In the genomic region with DNA sequence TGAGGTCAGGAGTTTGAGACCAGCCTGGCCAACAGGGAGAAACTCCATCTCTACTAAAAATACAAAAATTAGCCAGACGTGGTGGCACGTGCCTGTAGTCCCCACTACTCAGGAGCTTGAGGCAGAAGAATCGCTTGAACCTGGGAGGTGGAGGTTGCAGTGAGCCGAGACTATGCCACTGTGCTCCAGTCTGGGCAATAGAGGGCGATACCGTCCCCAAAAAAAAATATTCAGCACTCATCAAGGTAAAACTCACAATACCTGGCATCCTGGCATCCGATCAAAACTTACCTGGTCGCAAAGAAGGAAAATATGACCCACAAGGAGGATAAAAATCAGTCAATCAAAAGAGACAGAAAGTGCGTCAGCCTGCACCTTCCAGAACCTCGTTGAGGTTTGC, we compare ENCODE assay signal across 7 cellular contexts. TPM values are rescaled to one million over a fixed set of nuclear protein-coding genes. Genes with fewer than 3 reads are reported as not detected.
DNase-seq lines count a peak whose midpoint lies in the region; ATAC-seq, FAIRE-seq and TF ChIP-seq lines count a peak whose summit lies in the region.
"Not testable (repeated sequence)": the region's sequence is repeated elsewhere in the genome, so short reads cannot be mapped to it uniquely, and the experiment has no call there.

No MANE protein-coding gene starts in this region.

- POLR2A ChIA-PET in PC-3 (lab: Charles Lee; ENCODE audit: unreplicated experiment), result not testable (repeated sequence)
- POLR2A ChIA-PET in H1 (lab: Charles Lee; ENCODE audit: partially characterized antibody), result interaction anchor here (1.2 to 10.9 kb wide), 3 partner anchors 17 to 24 kb away, joined by 4 to 105 read pairs (median 5); partner anchors contain the start of gene NPM1

- not testable (repeated sequence) for H4K8ac ChIP-seq in H1 (ENCODE audit: extremely low read depth, insufficient read depth, low read length)

- H3K9ac ChIP-seq in PC-3 (ENCODE audit: low read length); H1 (replicated peaks in 1 of 4; ENCODE audit: extremely low read depth in 1 of 4, low read depth in 3 of 4, low read length in 3 of 4); kidney (ENCODE audit: low read length in 2 of 2): not testable (repeated sequence)

- not testable (repeated sequence) for H2BK20ac ChIP-seq in H1 (ENCODE audit: low read length)

- FAIRE-seq in H1 (lab: Jason Lieb, UNC), result peak; percentile 32
- FAIRE-seq in kidney (lab: Jason Lieb, UNC), result not testable (repeated sequence)

- H3K9me3 ChIP-seq in DOHH2 (ENCODE audit: control insufficient read depth, insufficient read depth, low read length); PC-3 (ENCODE audit: low read length); H1 (ENCODE audit: insufficient read depth in 2 of 2, low read depth in 1 of 2, low read length in 1 of 2); kidney (ENCODE audit: control insufficient read depth in 1 of 2, low read length in 2 of 2): not testable (repeated sequence)

- not testable (repeated sequence) for H4K20me1 ChIP-seq in DOHH2 (ENCODE audit: control insufficient read depth, insufficient read depth, low read depth, low read length); PC-3 (ENCODE audit: low read length); H1 (replicated peaks in 1 of 2; ENCODE audit: control insufficient read depth in 1 of 2, insufficient read depth in 2 of 2, low read length in 2 of 2)

- H2BK15ac ChIP-seq in H1 (ENCODE audit: low read length), result not testable (repeated sequence)

- DNase-seq in H7 (peak; percentile 35), NAMALWA (ENCODE audit: low spot score) (peak; percentile 19), PC-3 (peak; percentile 30), H1 (ENCODE audit: low read depth in 1 of 2, low spot score in 2 of 2) (peak in 1 of 2 experiments; percentile 50), kidney (peak; percentile 2)
- peak; percentile 8 for DNase-seq in activated T-cell treated with anti-CD3 and anti-CD28 coated beads, Interleukin-2, amount 50 U/mL, for 24 hours

- H3K9me3 Mint-ChIP-seq in activated T-cell treated with anti-CD3 and anti-CD28 coated beads, Interleukin-2, amount 50 U/mL, for 24 hours, result not testable (repeated sequence)

- not testable (repeated sequence) for H3K27ac ChIP-seq in DOHH2 (ENCODE audit: low read depth, low read length); PC-3 (ENCODE audit: low read length); H1 (ENCODE audit: low read depth, low read length); kidney (ENCODE audit: low read depth in 2 of 2, low read length in 2 of 2)

- H3K9me2 ChIP-seq in DOHH2 (replicated peaks; ENCODE audit: control insufficient read depth, low read length); PC-3 (replicated peaks; ENCODE audit: low read length): not testable (repeated sequence)

- peaks cover 12% of the 10 kb centered on the region for H3K27me3 Mint-ChIP-seq in activated T-cell treated with anti-CD3 and anti-CD28 coated beads, Interleukin-2, amount 50 U/mL, for 24 hours

- H3K23ac ChIP-seq in H1 (ENCODE audit: insufficient read length), result not testable (repeated sequence)

- ATAC-seq in PC-3, result peak; percentile 27; the same call in 1 of the 2 replicates

- H3K27me3 ChIP-seq in DOHH2 (ENCODE audit: control insufficient read depth, low read length); H7 (ENCODE audit: control insufficient read depth, insufficient read depth, low read length); PC-3 (ENCODE audit: low read length); H1 (replicated peaks in 1 of 4; ENCODE audit: control insufficient read depth in 3 of 4, extremely low read depth in 1 of 4, insufficient read depth in 3 of 4, low read length in 3 of 4): not testable (repeated sequence)

- not testable (repeated sequence) for H3K4me2 ChIP-seq in DOHH2 (ENCODE audit: low read length); PC-3 (ENCODE audit: low read length); H1 (ENCODE audit: insufficient read depth in 1 of 2, low read depth in 2 of 2, low read length in 2 of 2)

- H3K36me3 ChIP-seq in DOHH2 (ENCODE audit: control insufficient read depth, low read length); H7 (replicated peaks; ENCODE audit: control insufficient read depth, insufficient read depth, low read length); PC-3 (ENCODE audit: low read depth, low read length); H1 (ENCODE audit: control insufficient read depth in 2 of 4, insufficient read depth in 4 of 4, low read length in 3 of 4); kidney (ENCODE audit: control insufficient read depth in 1 of 2, insufficient read depth in 2 of 2, low read length in 2 of 2): not testable (repeated sequence)

- H3K14ac ChIP-seq in H1 (ENCODE audit: insufficient read length), result not testable (repeated sequence)

- H4K5ac ChIP-seq in H1 (ENCODE audit: insufficient read length, low read depth, low read length), result not testable (repeated sequence)

- H2BK5ac ChIP-seq in H1 (ENCODE audit: low read depth, low read length), result not testable (repeated sequence)

- BruUV-seq in PC-3 (replicated peaks; lab: Mats Ljungman, UMichigan), result not testable (repeated sequence)

- intact Hi-C loops in PC-3 (cut with micrococcal nuclease); kidney (cut with DNase I): not testable (repeated sequence)

- H4K91ac ChIP-seq in H1 (replicated peaks; ENCODE audit: insufficient read length, low read length), result not testable (repeated sequence)

- not testable (repeated sequence) for H3K4me3 Mint-ChIP-seq in activated T-cell treated with anti-CD3 and anti-CD28 coated beads, Interleukin-2, amount 50 U/mL, for 24 hours

- H2AFZ ChIP-seq in PC-3 (ENCODE audit: low read length) (peak overlapping the region; percentile 15), H1 (ENCODE audit: low read length) (peak overlapping the region; percentile 67)

- peak; percentile 28 for TF ChIP-seq CTCF in DOHH2 (IDR thresholded peaks at IDR 0.05; ENCODE audit: low read depth, low read length, poor library complexity, severe bottlenecking)
- TF ChIP-seq CTCF in PC-3 (conservative IDR thresholded peaks at IDR 0.05; ENCODE audit: low read depth, low read length), result peak; percentile 48
- peak; percentile 43 to 52 (median 52) for TF ChIP-seq CTCF in H1 (IDR thresholded peaks at IDR 0.05; ENCODE audit: control extremely low read depth in 1 of 3, insufficient read depth in 1 of 3, low read depth in 1 of 3, low read length in 3 of 3)
- not testable (repeated sequence) for TF ChIP-seq CTCF in kidney (IDR thresholded peaks at IDR 0.05; ENCODE audit: borderline replicate concordance, extremely low read depth, insufficient read depth)

- H3F3A ChIP-seq in DOHH2 (ENCODE audit: control insufficient read depth, insufficient read depth); PC-3 (ENCODE audit: low read length, unreplicated experiment): not testable (repeated sequence)

- peak; percentile 26 to 39; a peak in 3 of 4 replicates for TF ChIP-seq RAD21 in H1 (IDR thresholded peaks at IDR 0.05 in 1 of 2, conservative IDR thresholded peaks at IDR 0.05 in 1 of 2; ENCODE audit: low read depth in 2 of 2, low read length in 2 of 2)

- CTCF ChIA-PET in PC-3 (lab: Charles Lee), result not testable (repeated sequence)
- CTCF ChIA-PET in H1 (lab: Charles Lee; ENCODE audit: partially characterized antibody), result interaction anchor here (0.7 to 2.7 kb wide), 8 partner anchors 8 to 55 kb away, joined by 3 to 10 read pairs (median 3); no protein-coding TSS in a partner anchor

- H3K18ac ChIP-seq in H1 (ENCODE audit: extremely low read depth, low read length), result not testable (repeated sequence)

- H2BK120ac ChIP-seq in H1 (replicated peaks; ENCODE audit: low read depth, low read length), result not testable (repeated sequence)

- H3K56ac ChIP-seq in H1 (replicated peaks; ENCODE audit: insufficient read length, low read depth, low read length), result not testable (repeated sequence)

- not testable (repeated sequence) for H3K79me2 ChIP-seq in DOHH2 (ENCODE audit: control insufficient read depth, low read length); PC-3 (ENCODE audit: low read length); H1 (ENCODE audit: control insufficient read depth in 1 of 2, insufficient read depth in 2 of 2, low read length in 2 of 2)

- H2BK12ac ChIP-seq in H1 (ENCODE audit: low read depth, low read length), result not testable (repeated sequence)

- H3K27ac Mint-ChIP-seq in activated T-cell treated with anti-CD3 and anti-CD28 coated beads, Interleukin-2, amount 50 U/mL, for 24 hours, result not testable (repeated sequence)

- not testable (repeated sequence) for H3K4me1 ChIP-seq in DOHH2 (ENCODE audit: control insufficient read depth, low read length); PC-3 (ENCODE audit: insufficient read depth, low read length); H1 (replicated peaks in 1 of 4; ENCODE audit: control insufficient read depth in 3 of 4, insufficient read depth in 4 of 4, low read length in 3 of 4); kidney (ENCODE audit: control insufficient read depth in 1 of 2, insufficient read depth in 1 of 2, low read depth in 1 of 2, low read length in 2 of 2)

- not testable (repeated sequence) for H3K4me1 Mint-ChIP-seq in activated T-cell treated with anti-CD3 and anti-CD28 coated beads, Interleukin-2, amount 50 U/mL, for 24 hours (ENCODE audit: low read depth)

- not testable (repeated sequence) for TF ChIP-seq POLR2A in H1 (IDR thresholded peaks at IDR 0.05; ENCODE audit: control extremely low read depth in 1 of 2, low read depth in 2 of 2, low read length in 2 of 2)

- not testable (repeated sequence) for H3K4me3 ChIP-seq in DOHH2 (ENCODE audit: low read length); H7 (ENCODE audit: insufficient read depth, low read depth, low read length); PC-3 (ENCODE audit: low read length); H1 (ENCODE audit: extremely low read depth in 1 of 4, insufficient read depth in 2 of 4, low read depth in 3 of 4, low read length in 4 of 4); kidney (ENCODE audit: low read length in 2 of 2)

- H3K79me1 ChIP-seq in H1 (ENCODE audit: low read depth, low read length), result not testable (repeated sequence)

- H3K23me2 ChIP-seq in H1 (ENCODE audit: low read depth, low read length), result not testable (repeated sequence)

- H2AK5ac ChIP-seq in H1 (ENCODE audit: low read depth, low read length), result not testable (repeated sequence)

- not testable (repeated sequence) for TF ChIP-seq EP300 in H1 (IDR thresholded peaks at IDR 0.05; ENCODE audit: borderline replicate concordance in 1 of 2, low read depth in 2 of 2, low read length in 2 of 2)

- not testable (repeated sequence) for H3K4ac ChIP-seq in H1 (replicated peaks; ENCODE audit: insufficient read length, low read depth, low read length)

- 59% methylated on average over 10 of the region's 10 CpGs; no CpG with 5 or more reads in 1 of the 2 experiments for WGBS in H1 (ENCODE audit: extremely low coverage in 1 of 2, insufficient coverage in 1 of 2, insufficient read length in 1 of 2, insufficient replicate concordance in 2 of 2, low coverage in 1 of 2, low lambda C conversion rate in 2 of 2, missing lambda C conversion rate in 1 of 2), 2 experiments

- H3K36me3 Mint-ChIP-seq in activated T-cell treated with anti-CD3 and anti-CD28 coated beads, Interleukin-2, amount 50 U/mL, for 24 hours (ENCODE audit: low read depth), result not testable (repeated sequence)

RNA-seq across cellular contexts. Expression of gene NPM1, which starts 16.8 kb away (rescaled TPM):
- total RNA-seq in H7 (2014; rRNA removed; shearing (Covaris generic)), result 2,089 and 3,527 TPM in 2 replicates
- total RNA-seq in PC-3 (2014; rRNA removed) (2,251 and 2,265 TPM in 2 replicates), kidney (612 TPM)
- 4,042 and 4,211 TPM in 2 replicates for total RNA-seq in H1 (2021; fragmentation: NEBNext Ultra II Directional; extraction: Animal tissue kit (Norgen Biotek cat#: 25700))
- polyA plus RNA-seq in H1 (2011; rRNA removed) (2,182 and 2,865 TPM in 2 replicates), kidney (ENCODE audit: insufficient read depth, low read depth, low replicate concordance) (611 TPM)
- polyA plus RNA-seq in H1 (2011; cell fraction: cytosol; rRNA removed), result 2,969 TPM
- 1,346 TPM for polyA plus RNA-seq in H1 (2011; cell fraction: nucleus; rRNA removed)
- polyA plus RNA-seq in H1 (2012, experiment 1 of 2), result 3,982 to 7,380 TPM (median 6,139 TPM) in 4 replicates
- 312 TPM for polyA plus RNA-seq in H1 (2012, experiment 2 of 2)
- 3,410 TPM for polyA plus RNA-seq in H1 (2013, experiment 1 of 2)
- polyA plus RNA-seq in H1 (2013, experiment 2 of 2), result 3,424 TPM
- polyA minus RNA-seq in H1 (2011; rRNA and poly(A)+ RNA removed), result 2,157 and 2,667 TPM in 2 replicates
- 5,713 TPM for polyA minus RNA-seq in H1 (2011; cell fraction: cytosol; rRNA and poly(A)+ RNA removed)
- polyA minus RNA-seq in H1 (2011; cell fraction: nucleus; rRNA and poly(A)+ RNA removed), result 2,033 TPM

RNA-seq across cellular contexts. Expression of gene FGF18, which starts 48.6 kb away (rescaled TPM):
- total RNA-seq in H7 (2014; rRNA removed; shearing (Covaris generic)), result 1.9 TPM in 2 replicates
- 0.26 TPM in 1 of 2 replicates, not detected in the other for total RNA-seq in PC-3 (2014; rRNA removed)
- total RNA-seq in H1 (2021; fragmentation: NEBNext Ultra II Directional; extraction: Animal tissue kit (Norgen Biotek cat#: 25700)), result 0.63 and 1.3 TPM in 2 replicates
- 0.54 and 0.64 TPM in 2 replicates for polyA plus RNA-seq in H1 (2011; rRNA removed)
- polyA plus RNA-seq in H1 (2011; cell fraction: cytosol; rRNA removed), result 0.49 TPM
- polyA plus RNA-seq in H1 (2011; cell fraction: nucleus; rRNA removed), result 0.76 TPM
- polyA plus RNA-seq in H1 (2012, experiment 1 of 2), result 0.32 to 0.57 TPM (median 0.39 TPM) in 4 replicates
- 0.49 TPM for polyA plus RNA-seq in H1 (2012, experiment 2 of 2)
- polyA plus RNA-seq in H1 (2013, experiment 1 of 2), result 1.4 TPM
- polyA plus RNA-seq in H1 (2013, experiment 2 of 2), result 1.3 TPM
- polyA minus RNA-seq in H1 (2011; rRNA and poly(A)+ RNA removed), result 0.22 TPM in 1 of 2 replicates, not detected in the other
- polyA minus RNA-seq in H1 (2011; cell fraction: cytosol; rRNA and poly(A)+ RNA removed), result 0.73 TPM
- polyA minus RNA-seq in H1 (2011; cell fraction: nucleus; rRNA and poly(A)+ RNA removed), result not detected
- 1.8 TPM for total RNA-seq in kidney
- polyA plus RNA-seq in kidney (ENCODE audit: insufficient read depth, low read depth, low replicate concordance), result 0.39 TPM
